12 cellular contexts compared by ENCODE assay signal in genomic region chr18:36580874-36581750, GRCh38.
DNase-seq lines count a peak whose midpoint lies in the region; ATAC-seq and TF ChIP-seq lines count a peak whose summit lies in the region.
"Had no signal": no experiment of that assay in that cellular context is flagged by ENCODE, and none has a peak within 500 bp of the region (broad histone marks: within the 10 kb centered on the region; RNA-seq: fewer than 3 reads in every experiment).

No MANE protein-coding gene starts in this region.

- H2AFZ ChIP-seq in fibroblast of lung (ENCODE audit: low read length) (peak overlapping the region; percentile 3), parathyroid adenoma (peak overlapping the region; percentile 18), PC-9 (no peak overlapping the region)

- H3K79me2 ChIP-seq in fibroblast of lung (ENCODE audit: control insufficient read depth, insufficient read depth, low read length), result no peaks in the 10 kb centered on the region
- no peaks in the 10 kb centered on the region for H3K79me2 ChIP-seq in parathyroid adenoma
- no peaks in the 10 kb centered on the region for H3K79me2 ChIP-seq in PC-9 (ENCODE audit: low read depth)

- H4K20me1 ChIP-seq in fibroblast of lung (ENCODE audit: control insufficient read depth, extremely low read depth, insufficient read depth, low read length) (no peaks in the 10 kb centered on the region), PC-9 (ENCODE audit: insufficient read depth) (no peaks in the 10 kb centered on the region)

- no peaks in the 10 kb centered on the region for H3K9me2 ChIP-seq in PC-9 (ENCODE audit: insufficient read depth)

- H3K4me1 ChIP-seq in BE2C, result no peaks in the 10 kb centered on the region
- H3K4me1 ChIP-seq in SJSA1 (replicated peaks), result peaks cover 15% of the 10 kb centered on the region
- peaks cover 11% of the 10 kb centered on the region for H3K4me1 ChIP-seq in fibroblast of lung (ENCODE audit: control insufficient read depth, extremely low read depth, insufficient read depth, low read length)
- peaks cover 16% of the 10 kb centered on the region for H3K4me1 ChIP-seq in parathyroid adenoma
- H3K4me1 ChIP-seq in PC-9 (replicated peaks; ENCODE audit: insufficient read depth), result no peaks in the 10 kb centered on the region

- DNase-seq in BE2C (peak; percentile 32), SJSA1 (ENCODE audit: low read depth in 1 of 2, low spot score in 2 of 2) (peak in 1 of 2 experiments; percentile 19), fibroblast of lung (ENCODE audit: low read depth in 2 of 2) (peak; percentile 21 to 85), NCI-H524 (lab: John Stamatoyannopoulos, UW) (no peak), PC-9 (no peak)
- no peak for DNase-seq in activated T-cell treated with anti-CD3 and anti-CD28 coated beads, Interleukin-2, amount 50 U/mL, for 48 hours
- DNase-seq: activated CD8-positive, alpha-beta memory T cell treated with anti-CD3 and anti-CD28 coated beads, Interleukin-2, amount 50 U/mL, for 48 hours; CD4-positive, CD25-positive, alpha-beta regulatory T cell; cortex of kidney; occipital lobe had no signal

- ATAC-seq in HG03039 (IDR thresholded peaks at IDR 0.05; ENCODE audit: unreplicated experiment), result no peak

- CTCF ChIA-PET in PC-9 (lab: Charles Lee), result no interaction called here

- H3K9ac ChIP-seq in fibroblast of lung (ENCODE audit: insufficient read depth, low read length) (no peak overlapping the region), parathyroid adenoma (no peak overlapping the region)

- H3K27ac ChIP-seq in SJSA1 (peak overlapping the region; percentile 54), fibroblast of lung (ENCODE audit: insufficient read depth, low read length) (peak overlapping the region; percentile 51), parathyroid adenoma (peak overlapping the region; percentile 72), PC-9 (no peak overlapping the region)

- no peaks in the 10 kb centered on the region for H3F3A ChIP-seq in PC-9 (ENCODE audit: insufficient read depth, low read depth)

- no peak for TF ChIP-seq CTCF in BE2C (IDR thresholded peaks at IDR 0.05; ENCODE audit: low read depth, low read length)
- TF ChIP-seq CTCF in fibroblast of lung (conservative IDR thresholded peaks at IDR 0.05 in 1 of 2, IDR thresholded peaks at IDR 0.05 in 1 of 2; ENCODE audit: low read depth in 1 of 2, low read length in 2 of 2), result no peak
- no peak for TF ChIP-seq CTCF in parathyroid adenoma (IDR thresholded peaks at IDR 0.05)
- no peak for TF ChIP-seq CTCF in PC-9 (conservative IDR thresholded peaks at IDR 0.05)

- H3K27me3 ChIP-seq in BE2C, result no peaks in the 10 kb centered on the region
- no peaks in the 10 kb centered on the region for H3K27me3 ChIP-seq in SJSA1 (replicated peaks)
- H3K27me3 ChIP-seq in fibroblast of lung (ENCODE audit: control insufficient read depth, insufficient read depth, low read length), result no peaks in the 10 kb centered on the region
- no peaks in the 10 kb centered on the region for H3K27me3 ChIP-seq in parathyroid adenoma (ENCODE audit: control insufficient read depth, insufficient read depth, low read length)
- no peaks in the 10 kb centered on the region for H3K27me3 ChIP-seq in PC-9 (ENCODE audit: insufficient read depth, low read depth)

- peak overlapping the region; percentile 46 for H3K4me2 ChIP-seq in fibroblast of lung (ENCODE audit: extremely low read depth, insufficient read depth, low read length)
- H3K4me2 ChIP-seq in parathyroid adenoma (ENCODE audit: low read length), result no peak overlapping the region
- no peak overlapping the region for H3K4me2 ChIP-seq in PC-9

- H3K4me3 ChIP-seq in BE2C (ENCODE audit: low read depth, low read length) (no peak overlapping the region), SJSA1 (no peak overlapping the region), fibroblast of lung (replicated peaks in 1 of 4; ENCODE audit: control extremely low read depth in 1 of 4, insufficient read depth in 1 of 4, low read depth in 3 of 4, low read length in 4 of 4) (no peak overlapping the region), parathyroid adenoma (ENCODE audit: low read depth, low read length) (no peak overlapping the region), PC-9 (no peak overlapping the region)

- intact Hi-C loops in PC-9 (cut with micrococcal nuclease; ENCODE audit: unreplicated experiment), result no loop called here

- BruUV-seq in PC-9 (replicated peaks; lab: Mats Ljungman, UMichigan), result no TSS peak

- POLR2A ChIA-PET in PC-9 (lab: Charles Lee; ENCODE audit: unreplicated experiment), result no interaction called here

- H3K36me3 ChIP-seq in BE2C (no peaks in the 10 kb centered on the region), SJSA1 (no peaks in the 10 kb centered on the region), fibroblast of lung (ENCODE audit: control insufficient read depth, insufficient read depth, low read length) (no peaks in the 10 kb centered on the region), parathyroid adenoma (ENCODE audit: control insufficient read depth, insufficient read depth, low read length) (no peaks in the 10 kb centered on the region), PC-9 (ENCODE audit: low read depth) (no peaks in the 10 kb centered on the region)

- H3K9me3 ChIP-seq in BE2C (no peaks in the 10 kb centered on the region), SJSA1 (replicated peaks) (no peaks in the 10 kb centered on the region), fibroblast of lung (ENCODE audit: control insufficient read depth, insufficient read depth, low read depth, low read length) (no peaks in the 10 kb centered on the region), parathyroid adenoma (ENCODE audit: control insufficient read depth, low read length) (no peaks in the 10 kb centered on the region), PC-9 (ENCODE audit: insufficient read depth, low read depth) (no peaks in the 10 kb centered on the region)

Comparison
In these comparisons a context has a peak if more than half of its experiments do, and no peak if none do; other contexts are left out.
1. DNase-seq: peak in BE2C (single experiment) and fibroblast of lung (2 of 2); none in NCI-H524 (0 of 2), activated T-cell treated with anti-CD3 and anti-CD28 coated beads, Interleukin-2, amount 50 U/mL, for 48 hours (0 of 2) and PC-9 (0 of 2).